In genomic region chr10:96044686-96045085, GRCh38 we compare ENCODE assay signal across 8 cellular contexts. TPM values are rescaled to one million over a fixed set of nuclear protein-coding genes. Genes with fewer than 3 reads are reported as not detected.
DNase-seq lines count a peak whose midpoint lies in the region; ATAC-seq and TF ChIP-seq lines count a peak whose summit lies in the region.

No MANE protein-coding gene starts in this region.

- H3K27me3 ChIP-seq in body of pancreas, result no peaks in the 10 kb centered on the region
- H3K27me3 ChIP-seq in lung (ENCODE audit: control insufficient read depth, insufficient read depth), result no peaks in the 10 kb centered on the region
- H3K27me3 ChIP-seq in aorta (ENCODE audit: control insufficient read depth in 1 of 2, insufficient read depth in 2 of 2, low read length in 1 of 2), result no peaks in the 10 kb centered on the region

- intact Hi-C loops in body of pancreas (cut with DNase I) (no loop called here), aorta (cut with DNase I) (loop anchor here in 1 of 2 donors (5.0 kb wide), 1 partner anchor 788 kb away; the partner anchor contains the start of gene LCOR)

- no peak for TF ChIP-seq CTCF in body of pancreas (IDR thresholded peaks at IDR 0.05)
- TF ChIP-seq CTCF in lung (IDR thresholded peaks at IDR 0.05; ENCODE audit: control extremely low read depth, extremely low read depth), result no peak

- 32 to 57% methylated on average over 9 of the region's 9 CpGs for WGBS in body of pancreas, 2 donors
- 13 to 23% methylated on average over 9 of the region's 9 CpGs for WGBS in lung, 2 donors
- 26 to 37% methylated on average over 9 of the region's 9 CpGs for WGBS in aorta, 2 donors

- TF ChIP-seq POLR2A in body of pancreas (IDR thresholded peaks at IDR 0.05), result no peak

- H3K27ac ChIP-seq in body of pancreas (peak overlapping the region in 3 of 4 donors; percentile 74 to 91 (median 87)), lung (ENCODE audit: low read depth in 1 of 2, low read length in 1 of 2) (peak overlapping the region in 1 of 2 donors; percentile 93), aorta (ENCODE audit: low read depth in 1 of 2, low read length in 2 of 2) (no peak overlapping the region)

- ATAC-seq in body of pancreas (no peak), lung (ENCODE audit: insufficient read depth, low FRiP score) (no peak), aorta (ENCODE audit: low FRiP score) (no peak), HG02885 (IDR thresholded peaks at IDR 0.05; ENCODE audit: poor library complexity, unreplicated experiment) (no peak), HG02973 (IDR thresholded peaks at IDR 0.05; ENCODE audit: unreplicated experiment) (no peak), GM18870 (IDR thresholded peaks at IDR 0.05; ENCODE audit: unreplicated experiment) (no peak)

- DNase-seq in Daoy (ENCODE audit: low read depth) (peak; percentile 3), NAMALWA (ENCODE audit: low spot score) (peak; percentile 47), body of pancreas (no peak), lung (ENCODE audit: low spot score) (no peak), aorta (no peak)

- H3K4me3 ChIP-seq in body of pancreas, result peak overlapping the region; percentile 48 to 69
- peak overlapping the region; percentile 78 for H3K4me3 ChIP-seq in lung
- H3K4me3 ChIP-seq in aorta (ENCODE audit: low read length in 2 of 2), result peak overlapping the region; percentile 75 to 78

- H3K4me1 ChIP-seq in body of pancreas (peaks cover 16% of the 10 kb centered on the region), lung (ENCODE audit: control insufficient read depth in 2 of 2, insufficient read depth in 2 of 2, low read length in 2 of 2) (peaks cover 0 to 5% of the 10 kb centered on the region in 2 donors), aorta (ENCODE audit: control insufficient read depth in 1 of 2, insufficient read depth in 2 of 2, low read length in 2 of 2) (peaks cover 0 to 2% of the 10 kb centered on the region in 2 donors)

- H3K9me3 ChIP-seq in body of pancreas (no peaks in the 10 kb centered on the region), lung (ENCODE audit: control insufficient read depth in 2 of 2, insufficient read depth in 1 of 2, low read length in 1 of 2) (no peaks in the 10 kb centered on the region), aorta (ENCODE audit: control insufficient read depth, low read length) (no peaks in the 10 kb centered on the region)

- no peaks in the 10 kb centered on the region for H3K36me3 ChIP-seq in body of pancreas (replicated peaks in 1 of 2; ENCODE audit: insufficient read depth in 1 of 2, low read depth in 2 of 2)
- H3K36me3 ChIP-seq in lung (ENCODE audit: control insufficient read depth in 2 of 2, insufficient read depth in 2 of 2, low read length in 2 of 2), result peaks cover 0 to 2% of the 10 kb centered on the region in 2 donors
- H3K36me3 ChIP-seq in aorta (ENCODE audit: control insufficient read depth in 1 of 2, insufficient read depth in 2 of 2, low read length in 1 of 2), result no peaks in the 10 kb centered on the region

RNA-seq across cellular contexts. Expression of gene CCNJ, which starts 1.3 kb away (rescaled TPM):
- total RNA-seq in Daoy (2014; rRNA removed; shearing (Covaris generic)), result 4.7 and 5.8 TPM in 2 replicates
- 1 to 10 TPM; 3.9 to 7.9 TPM for total RNA-seq in body of pancreas
- total RNA-seq in lung, result 1 to 10 TPM; 6.7 to 9.0 TPM
- polyA plus RNA-seq in lung, result 1 to 10 TPM; 2.4 to 5.0 TPM
- 1 to 10 TPM; 5.6 to 6.5 TPM for total RNA-seq in aorta
- 1 to 10 TPM in 1 of 2 donors, under 1 TPM in 1; 0.75 to 2.2 TPM for polyA plus RNA-seq in aorta

Comparison
In these comparisons a context has a peak if more than half of its experiments do, and no peak if none do; other contexts are left out.
1. DNase-seq: peak in Daoy (single experiment) and NAMALWA (single experiment); none in body of pancreas (0 of 4), lung (single experiment) and aorta (0 of 2).
2. H3K27ac ChIP-seq: peak in body of pancreas (3 of 4); none in aorta (0 of 2).
3. Peak in every context shown above with its lines, with median percentiles within 50 percentile points of each other: H3K4me3 ChIP-seq.